8 cellular contexts compared by ENCODE assay signal in genomic region chr9:136109351-136110081, GRCh38. TPM values are rescaled to one million over a fixed set of nuclear protein-coding genes. Genes with fewer than 3 reads are reported as not detected.
DNase-seq lines count a peak whose midpoint lies in the region; ATAC-seq and TF ChIP-seq lines count a peak whose summit lies in the region.

No MANE protein-coding gene starts in this region.

- H3K27me3 ChIP-seq in adipocyte (replicated peaks; ENCODE audit: control insufficient read depth, insufficient read depth, low read length) (no peaks in the 10 kb centered on the region), heart right ventricle (peaks cover 0 to 5% (median 0%) of the 10 kb centered on the region in 7 donors), psoas muscle (ENCODE audit: insufficient read depth in 3 of 3, low read length in 2 of 3) (no peaks in the 10 kb centered on the region)

- DNase-seq in NCI-H1417 (lab: John Stamatoyannopoulos, UW) (peak; percentile 87 to 99 (median 98)), SW480 (ENCODE audit: low spot score) (peak; percentile 93), adipocyte (ENCODE audit: low read depth) (peak; percentile 93), heart right ventricle (peak; percentile 92 to 94), psoas muscle (peak; percentile 96)

- WGBS in heart right ventricle, 2 donors, result 0 to 2% methylated on average over 48 of the region's 48 CpGs
- 1 to 2% (median 2%) methylated on average over 30 to 48 of the region's 48 CpGs for WGBS in psoas muscle, 3 donors
- 1% methylated on average over 48 of the region's 48 CpGs for WGBS in urinary bladder

- peak overlapping the region; percentile 55 for H3K9ac ChIP-seq in adipocyte (ENCODE audit: low read length)

- intact Hi-C loops in heart right ventricle (cut with DNase I) (no loop called here), psoas muscle (cut with DNase I) (no loop called here)

- H3K27ac ChIP-seq in heart right ventricle (peak overlapping the region; percentile 37 to 91 (median 80)), psoas muscle (peak overlapping the region; percentile 70), urinary bladder (ENCODE audit: low read depth) (peak overlapping the region; percentile 77)

- no peak for TF ChIP-seq CTCF in GM12875 (IDR thresholded peaks at IDR 0.05; ENCODE audit: borderline replicate concordance, insufficient read depth, low read depth, low read length)
- peak in 5 of 9 donors; percentile 4 to 39 (median 15) for TF ChIP-seq CTCF in heart right ventricle (IDR thresholded peaks at IDR 0.05)
- no peak for TF ChIP-seq CTCF in psoas muscle (IDR thresholded peaks at IDR 0.05)

- ATAC-seq in HG02763 (IDR thresholded peaks at IDR 0.05; ENCODE audit: unreplicated experiment) (peak; percentile 75), heart right ventricle (peak; percentile 88 to 94 (median 91)), psoas muscle (peak; percentile 87 to 89 (median 88))

- H3K4me3 ChIP-seq in GM12875 (ENCODE audit: low read depth, low read length), result peak overlapping the region; percentile 76
- peak overlapping the region; percentile 56 for H3K4me3 ChIP-seq in adipocyte (ENCODE audit: low read length)
- peak overlapping the region in 9 of 10 donors; percentile 18 to 51 (median 44) for H3K4me3 ChIP-seq in heart right ventricle
- peak overlapping the region; percentile 55 for H3K4me3 ChIP-seq in psoas muscle
- peak overlapping the region; percentile 1 for H3K4me3 ChIP-seq in urinary bladder (ENCODE audit: low read depth, low read length)

- H3K36me3 ChIP-seq in adipocyte (ENCODE audit: control insufficient read depth, insufficient read depth, low read length, severe bottlenecking) (no peaks in the 10 kb centered on the region), heart right ventricle (peaks cover 0 to 9% (median 0%) of the 10 kb centered on the region in 9 donors), psoas muscle (ENCODE audit: insufficient read depth in 1 of 2, low read depth in 1 of 2) (peaks cover 0 to 14% of the 10 kb centered on the region in 2 donors), urinary bladder (ENCODE audit: insufficient read depth) (no peaks in the 10 kb centered on the region)

- H3K9me3 ChIP-seq in adipocyte (ENCODE audit: control insufficient read depth, low read length) (no peaks in the 10 kb centered on the region), heart right ventricle (no peaks in the 10 kb centered on the region), psoas muscle (no peaks in the 10 kb centered on the region)

- H3K4me1 ChIP-seq in adipocyte (ENCODE audit: control insufficient read depth, insufficient read depth, low read length), result peaks cover 37% of the 10 kb centered on the region
- H3K4me1 ChIP-seq in heart right ventricle, result peaks cover 32 to 76% (median 61%) of the 10 kb centered on the region in 9 donors
- peaks cover 46% of the 10 kb centered on the region for H3K4me1 ChIP-seq in psoas muscle
- peaks cover 2% of the 10 kb centered on the region for H3K4me1 ChIP-seq in urinary bladder (ENCODE audit: insufficient read depth)

RNA-seq across cellular contexts. Expression of gene TMEM250, which starts 9.2 kb away (rescaled TPM):
- 10 to 100 TPM; 12.7 to 24.3 (median 15.4) TPM for total RNA-seq in heart right ventricle
- 10 to 100 TPM in 1 of 2 donors, 1 to 10 TPM in 1; 9.7 to 26.4 TPM for polyA plus RNA-seq in heart right ventricle
- 10 to 100 TPM; 17.3 to 27.8 (median 22.5) TPM for total RNA-seq in psoas muscle
- 10 to 100 TPM; 28.8 to 49.5 (median 41.3) TPM for polyA plus RNA-seq in psoas muscle
- 13.6 TPM for total RNA-seq in urinary bladder
- polyA plus RNA-seq in urinary bladder, result 43.1 TPM

RNA-seq across cellular contexts. Expression of gene NACC2, which starts 14.4 kb away (rescaled TPM):
- total RNA-seq in heart right ventricle (10 to 100 TPM; 32.0 to 55.1 (median 41.1) TPM), psoas muscle (10 to 100 TPM; 18.4 to 33.5 (median 28.0) TPM), urinary bladder (14.9 TPM)
- polyA plus RNA-seq in heart right ventricle (10 to 100 TPM; 15.6 to 16.5 TPM), psoas muscle (10 to 100 TPM in 2 of 3 donors, 1 to 10 TPM in 1; 8.5 to 14.0 (median 10.4) TPM), urinary bladder (54.1 TPM)

Comparison
In these comparisons a context has a peak if more than half of its experiments do, and no peak if none do; other contexts are left out.
1. Peak in every context shown above with its lines: DNase-seq, ATAC-seq, H3K4me3 ChIP-seq and H3K27ac ChIP-seq.
2. H3K4me3 ChIP-seq: peak in every context shown above with its lines; median percentile 76 in GM12875; 56 in adipocyte; 55 in psoas muscle; 44 in heart right ventricle; 1 in urinary bladder.
3. CTCF ChIP-seq: peak in heart right ventricle (5 of 9); none in GM12875 (single experiment) and psoas muscle (single experiment).